Comparison of ENCODE assay signal across 14 cellular contexts in genomic region chr3:100060685-100061484, GRCh38. TPM values are rescaled to one million over a fixed set of nuclear protein-coding genes. Genes with fewer than 3 reads are reported as not detected.
DNase-seq lines count a peak whose midpoint lies in the region; ATAC-seq and TF ChIP-seq lines count a peak whose summit lies in the region.
"Had no signal": no experiment of that assay in that cellular context is flagged by ENCODE, and none has a peak within 500 bp of the region (broad histone marks: within the 10 kb centered on the region; RNA-seq: fewer than 3 reads in every experiment).

No MANE protein-coding gene starts in this region.

- POLR2A ChIA-PET in activated CD8-positive, alpha-beta T cell treated with anti-CD3 and anti-CD28 coated beads for 36 hours (lab: Charles Lee): no interaction called here

- TF ChIP-seq CTCF in CD14-positive monocyte (IDR thresholded peaks at IDR 0.05): no peak
- TF ChIP-seq CTCF in activated CD8-positive, alpha-beta T cell treated with anti-CD3 and anti-CD28 coated beads for 36 hours (IDR thresholded peaks at IDR 0.05): no peak

- H3K9me3 Mint-ChIP-seq in CD14-positive monocyte: no peaks in the 10 kb centered on the region
- H3K9me3 Mint-ChIP-seq in activated CD8-positive, alpha-beta T cell treated with anti-CD3 and anti-CD28 coated beads for 36 hours: no peaks in the 10 kb centered on the region
- H3K9me3 Mint-ChIP-seq: activated B cell treated with CpG ODN at 0.5 μM for 24 hours; activated T-helper 2 cell treated with anti-CD3 and anti-CD28 coated beads, Interferon-gamma antibody, Interleukin-2, Interleukin-4, amounts not matched to agents 10 μg/mL and 5 μg/mL and 100 μg/mL, durations not matched to agents 14 hours and 24 hours and 36 hours; HFFc6 had no signal

- no peak overlapping the region for H3K4me3 Mint-ChIP-seq in CD14-positive monocyte
- H3K4me3 Mint-ChIP-seq in activated CD8-positive, alpha-beta T cell treated with anti-CD3 and anti-CD28 coated beads for 36 hours: no peak overlapping the region
- H3K4me3 Mint-ChIP-seq: activated B cell treated with CpG ODN at 0.5 μM for 24 hours, HFFc6 had no signal

- WGBS in aorta, 2 donors: 87 to 89% methylated on average over 7 of the region's 7 CpGs

- no peaks in the 10 kb centered on the region for H3K36me3 ChIP-seq in aorta (ENCODE audit: control insufficient read depth in 1 of 2, insufficient read depth in 2 of 2, low read length in 1 of 2)
- H3K36me3 ChIP-seq: BLaER1, MG63 had no signal

- no peak overlapping the region for H3K27ac ChIP-seq in aorta (ENCODE audit: low read depth in 1 of 2, low read length in 2 of 2)
- H3K27ac ChIP-seq: BLaER1 had no signal

- H3K9me3 ChIP-seq in aorta (ENCODE audit: control insufficient read depth, low read length): no peaks in the 10 kb centered on the region
- H3K9me3 ChIP-seq: BLaER1, MG63 had no signal

- H3K4me1 ChIP-seq in aorta (ENCODE audit: control insufficient read depth in 1 of 2, insufficient read depth in 2 of 2, low read length in 2 of 2): peaks cover 6 to 22% of the 10 kb centered on the region in 2 donors
- H3K4me1 ChIP-seq: BLaER1 had no signal

- peak overlapping the region in 1 of 7 donors; percentile 23 for H3K27ac Mint-ChIP-seq in CD14-positive monocyte
- H3K27ac Mint-ChIP-seq in activated CD8-positive, alpha-beta T cell treated with anti-CD3 and anti-CD28 coated beads for 36 hours: no peak overlapping the region
- H3K27ac Mint-ChIP-seq: activated B cell treated with CpG ODN at 0.5 μM for 24 hours; activated T-helper 2 cell treated with anti-CD3 and anti-CD28 coated beads, Interferon-gamma antibody, Interleukin-2, Interleukin-4, amounts not matched to agents 10 μg/mL and 5 μg/mL and 100 μg/mL, durations not matched to agents 14 hours and 24 hours and 36 hours; HFFc6 had no signal

- ATAC-seq in GM19035 (IDR thresholded peaks at IDR 0.05; ENCODE audit: unreplicated experiment) (peak; percentile 64), HG03442 (IDR thresholded peaks at IDR 0.05; ENCODE audit: unreplicated experiment) (peak; percentile 80), HG03469 (IDR thresholded peaks at IDR 0.05; ENCODE audit: unreplicated experiment) (no peak), aorta (ENCODE audit: low FRiP score) (no peak), HG02642 (IDR thresholded peaks at IDR 0.05; ENCODE audit: poor library complexity, unreplicated experiment) (no peak)
- ATAC-seq in activated CD8-positive, alpha-beta T cell treated with anti-CD3 and anti-CD28 coated beads for 36 hours: peak; percentile 53

- no peaks in the 10 kb centered on the region for H3K27me3 ChIP-seq in aorta (ENCODE audit: control insufficient read depth in 1 of 2, insufficient read depth in 2 of 2, low read length in 1 of 2)
- H3K27me3 ChIP-seq: BLaER1, MG63 had no signal

- intact Hi-C loops in CD14-positive monocyte (cut with micrococcal nuclease): no loop called here
- intact Hi-C loops in activated CD8-positive, alpha-beta T cell treated with anti-CD3 and anti-CD28 coated beads for 36 hours (cut with micrococcal nuclease): no loop called here
- intact Hi-C loops in aorta (cut with DNase I): no loop called here

- H3K4me3 ChIP-seq in aorta (ENCODE audit: low read length in 2 of 2): no peak overlapping the region
- H3K4me3 ChIP-seq: BLaER1, MG63 had no signal

- H3K27me3 Mint-ChIP-seq in CD14-positive monocyte (ENCODE audit: low read depth in 3 of 3): peaks cover 0 to 4% (median 3%) of the 10 kb centered on the region in 3 donors
- H3K27me3 Mint-ChIP-seq in activated CD8-positive, alpha-beta T cell treated with anti-CD3 and anti-CD28 coated beads for 36 hours: no peaks in the 10 kb centered on the region
- H3K27me3 Mint-ChIP-seq: activated B cell treated with CpG ODN at 0.5 μM for 24 hours had no signal

- H3K36me3 Mint-ChIP-seq in CD14-positive monocyte: peaks cover 0 to 2% of the 10 kb centered on the region in 2 donors
- no peaks in the 10 kb centered on the region for H3K36me3 Mint-ChIP-seq in activated CD8-positive, alpha-beta T cell treated with anti-CD3 and anti-CD28 coated beads for 36 hours (ENCODE audit: low read depth)

- peaks cover 16% of the 10 kb centered on the region for H3K4me1 Mint-ChIP-seq in CD14-positive monocyte
- H3K4me1 Mint-ChIP-seq in activated CD8-positive, alpha-beta T cell treated with anti-CD3 and anti-CD28 coated beads for 36 hours (ENCODE audit: low read depth): no peaks in the 10 kb centered on the region

- peak; percentile 49 for DNase-seq in CD14-positive monocyte (ENCODE audit: low spot score)
- peak; percentile 21 for DNase-seq in activated CD8-positive, alpha-beta T cell treated with anti-CD3 and anti-CD28 coated beads for 36 hours
- no peak for DNase-seq in stimulated activated naive CD4-positive, alpha-beta T cell treated with Interleukin-2 at 50 U/mL for 16 hours (lab: John Stamatoyannopoulos, UW)
- no peak for DNase-seq in aorta
- DNase-seq: activated B cell treated with CpG ODN at 0.5 μM for 24 hours; HFFc6; MG63; stimulated activated CD4-positive, alpha-beta T cell treated with anti-CD3 and anti-CD28 coated beads, Interleukin-4, amount 100 ng/mL, for 1 hour had no signal

- CTCF ChIA-PET in activated CD8-positive, alpha-beta T cell treated with anti-CD3 and anti-CD28 coated beads for 36 hours (lab: Charles Lee): interaction anchor here (4.0 kb wide), 1 partner anchor 8 kb away, joined by 16 read pairs; no protein-coding TSS in a partner anchor

RNA-seq across cellular contexts. Expression of gene FILIP1L, which starts 53.4 kb away (rescaled TPM):
- polyA plus RNA-seq in CD14-positive monocyte (under 1 TPM; 0.25 to 0.40 TPM), aorta (100 to 1,000 TPM; 168 to 170 TPM)
- under 1 TPM; 0.11 to 0.13 TPM for total RNA-seq in activated CD8-positive, alpha-beta T cell treated with anti-CD3 and anti-CD28 coated beads for 36 hours
- 100 to 1,000 TPM; 332 to 861 TPM for total RNA-seq in aorta

Comparison
In these comparisons a context has a peak if more than half of its experiments do, and no peak if none do; other contexts are left out.
1. DNase-seq: peak in CD14-positive monocyte (single experiment) and activated CD8-positive, alpha-beta T cell treated with anti-CD3 and anti-CD28 coated beads for 36 hours (single experiment); none in stimulated activated naive CD4-positive, alpha-beta T cell treated with Interleukin-2 at 50 U/mL for 16 hours (single experiment) and aorta (0 of 2).
2. ATAC-seq: peak in GM19035 (single experiment), HG03442 (single experiment) and activated CD8-positive, alpha-beta T cell treated with anti-CD3 and anti-CD28 coated beads for 36 hours (single experiment); none in HG03469 (single experiment), aorta (single experiment) and HG02642 (single experiment).
3. RNA of gene FILIP1L, which starts 53.4 kb away (total RNA-seq): 332 to 861 TPM in aorta; 0.11 to 0.13 TPM in activated CD8-positive, alpha-beta T cell treated with anti-CD3 and anti-CD28 coated beads for 36 hours; every median in the first group is over 100 times any median in the second.